In the genomic region with DNA sequence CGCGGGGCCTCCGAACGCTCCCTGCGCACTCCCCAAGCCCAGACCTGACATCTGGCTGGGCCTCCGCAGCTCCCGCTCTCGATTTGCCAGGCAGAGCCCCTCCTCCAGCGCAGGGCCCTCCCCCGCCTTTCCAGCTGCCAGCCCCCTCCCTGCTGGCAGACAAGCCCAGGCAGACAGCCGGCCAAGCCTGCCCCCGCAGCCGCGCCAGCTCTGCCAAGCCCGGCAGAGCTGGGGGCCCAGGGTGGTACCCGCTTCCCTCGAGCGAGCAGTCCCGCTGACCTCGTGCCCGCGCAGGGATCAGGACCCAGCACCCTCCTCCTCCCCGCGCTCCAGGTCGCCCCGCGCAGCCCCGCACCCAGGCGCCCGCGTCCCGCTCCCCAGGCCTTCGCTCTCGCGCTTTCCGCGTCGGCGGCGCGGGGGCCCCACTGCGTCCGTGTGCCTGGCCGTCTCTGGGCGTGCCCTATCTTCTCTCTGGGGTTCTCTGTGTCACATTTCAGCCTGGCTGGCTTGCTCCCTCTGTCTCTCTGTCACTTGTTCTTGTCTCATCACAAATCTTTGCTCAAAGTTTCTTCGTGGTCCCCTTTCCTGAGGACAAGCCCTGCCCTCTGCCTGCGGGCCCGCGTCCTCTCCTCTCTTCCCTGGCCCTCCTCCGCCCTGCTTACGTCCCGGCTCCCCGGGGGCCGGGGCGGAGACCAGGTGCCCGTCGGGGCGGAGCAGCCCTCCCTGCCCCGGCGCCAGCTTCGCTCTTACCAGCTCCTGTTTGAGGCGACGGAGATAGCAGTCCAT, we compare ENCODE assay signal across 8 cellular contexts. TPM values are rescaled to one million over a fixed set of nuclear protein-coding genes. Genes with fewer than 3 reads are reported as not detected.
DNase-seq lines count a peak whose midpoint lies in the region; ATAC-seq, FAIRE-seq and TF ChIP-seq lines count a peak whose summit lies in the region.

No MANE protein-coding gene starts in this region.

- FAIRE-seq in D721Med (lab: Jason Lieb, UNC) = no peak

- in situ Hi-C loops in G401 (cut with HindIII; ENCODE audit: low sequenced_read_pairs) = no loop called here

- peak overlapping the region; percentile 27 for H2AFZ ChIP-seq in trophoblast cell (ENCODE audit: insufficient read depth, low read length, poor library complexity)

- DNase-seq in G401 (ENCODE audit: low spot score) (peak; percentile 72), RPMI7951 (ENCODE audit: low read depth) (peak; percentile 75), adrenal gland (peak; percentile 49 to 75 (median 57)), left ventricle myocardium inferior (peak; percentile 82), trophoblast cell (peak; percentile 36 to 56), D721Med (ENCODE audit: insufficient read length, low spot score) (no peak)

- H3K79me1 ChIP-seq in trophoblast cell (ENCODE audit: low read length) = peaks cover 3% of the 10 kb centered on the region

- H3K4ac ChIP-seq in trophoblast cell (ENCODE audit: low read depth, low read length) = peak overlapping the region; percentile 22

- H3K9ac ChIP-seq in HUES48 (ENCODE audit: low read depth, low read length) = peak overlapping the region; percentile 55
- H3K9ac ChIP-seq in trophoblast cell (ENCODE audit: low read length) = peak overlapping the region; percentile 19

- intact Hi-C loops in adrenal gland (cut with DNase I) = no loop called here
- intact Hi-C loops in left ventricle myocardium inferior (cut with micrococcal nuclease) = no loop called here

- TF ChIP-seq POLR2A in adrenal gland (IDR thresholded peaks at IDR 0.05) = no peak

- H4K91ac ChIP-seq in trophoblast cell (ENCODE audit: low read depth, low read length) = peak overlapping the region; percentile 4

- no peak overlapping the region for H2BK12ac ChIP-seq in trophoblast cell (ENCODE audit: low read length)

- H3K23ac ChIP-seq in trophoblast cell (ENCODE audit: low read length) = no peak overlapping the region

- no peak overlapping the region for H4K12ac ChIP-seq in trophoblast cell (ENCODE audit: low read depth, low read length)

- H3K4me1 ChIP-seq in HUES48 (ENCODE audit: control insufficient read depth, insufficient read depth, low read length) (peaks cover 34% of the 10 kb centered on the region), adrenal gland (replicated peaks in 1 of 2) (peaks cover 18 to 30% of the 10 kb centered on the region in 2 donors), left ventricle myocardium inferior (peaks cover 82% of the 10 kb centered on the region), trophoblast cell (ENCODE audit: control insufficient read depth in 1 of 2, insufficient read depth in 2 of 2, low read length in 2 of 2) (peaks cover 17% of the 10 kb centered on the region in 2 experiments)

- peak overlapping the region; percentile 88 for H3K4me2 ChIP-seq in trophoblast cell (ENCODE audit: low read length)

- no peak overlapping the region for H2AK5ac ChIP-seq in trophoblast cell (ENCODE audit: low read length)

- WGBS in adrenal gland, 4 donors = 0 to 1% (median 1%) methylated on average over 30 to 63 of the region's 63 CpGs
- no CpG with 5 or more reads among the region's 63 CpGs for WGBS in trophoblast cell (ENCODE audit: extremely low coverage, insufficient coverage, insufficient read length)

- peak overlapping the region; percentile 37 for H3K18ac ChIP-seq in trophoblast cell (ENCODE audit: low read length)

- no peak overlapping the region for H2BK5ac ChIP-seq in trophoblast cell (ENCODE audit: low read depth, low read length, poor library complexity)

- ATAC-seq in GM21528 (IDR thresholded peaks at IDR 0.05; ENCODE audit: low FRiP score, unreplicated experiment) = peak; percentile 59

- H3K9me3 ChIP-seq in HUES48 (ENCODE audit: control insufficient read depth, insufficient read depth, low read length) (no peaks in the 10 kb centered on the region), adrenal gland (replicated peaks in 1 of 3) (no peaks in the 10 kb centered on the region), left ventricle myocardium inferior (replicated peaks) (no peaks in the 10 kb centered on the region), trophoblast cell (ENCODE audit: insufficient read depth, low read depth, low read length) (peaks cover 3% of the 10 kb centered on the region)

- peak overlapping the region; percentile 5 for H4K8ac ChIP-seq in trophoblast cell (ENCODE audit: low read depth, low read length)

- peak overlapping the region; percentile 61 for H3K14ac ChIP-seq in trophoblast cell (ENCODE audit: low read length)

- peaks cover 7% of the 10 kb centered on the region; the same call in 1 of the 2 replicates for H3K27me3 ChIP-seq in HUES48 (ENCODE audit: control insufficient read depth, insufficient read depth, low read length)
- H3K27me3 ChIP-seq in adrenal gland = no peaks in the 10 kb centered on the region
- H3K27me3 ChIP-seq in left ventricle myocardium inferior (ENCODE audit: low read depth) = no peaks in the 10 kb centered on the region
- peaks cover 30% of the 10 kb centered on the region for H3K27me3 ChIP-seq in trophoblast cell (ENCODE audit: insufficient read depth, low read length)

- peak overlapping the region; percentile 30 for H2BK120ac ChIP-seq in trophoblast cell (ENCODE audit: insufficient read depth, low read length, poor library complexity)

- 0 out of 2 replicates have a peak, but pooled peaks cover 7% of the 10 kb centered on the region for H3K36me3 ChIP-seq in HUES48 (ENCODE audit: control insufficient read depth, insufficient read depth, low read length)
- H3K36me3 ChIP-seq in adrenal gland (replicated peaks in 1 of 2) = no peaks in the 10 kb centered on the region
- H3K36me3 ChIP-seq in left ventricle myocardium inferior = no peaks in the 10 kb centered on the region
- no peaks in the 10 kb centered on the region for H3K36me3 ChIP-seq in trophoblast cell (ENCODE audit: control insufficient read depth in 1 of 2, insufficient read depth in 2 of 2, low read length in 2 of 2)

- H3K27ac ChIP-seq in HUES48 (ENCODE audit: low read depth, low read length) = peak overlapping the region; percentile 79
- peak overlapping the region in 4 of 5 donors; percentile 65 to 86 (median 80) for H3K27ac ChIP-seq in adrenal gland
- H3K27ac ChIP-seq in left ventricle myocardium inferior (replicated peaks) = peak overlapping the region; percentile 98
- H3K27ac ChIP-seq in trophoblast cell (ENCODE audit: low read depth, low read length) = no peak overlapping the region

- peak overlapping the region; percentile 90 for H3K4me3 ChIP-seq in HUES48 (ENCODE audit: low read depth, low read length)
- peak overlapping the region in 3 of 4 donors; percentile 50 to 69 (median 65) for H3K4me3 ChIP-seq in adrenal gland
- peak overlapping the region; percentile 83 for H3K4me3 ChIP-seq in left ventricle myocardium inferior
- peak overlapping the region; percentile 62 for H3K4me3 ChIP-seq in trophoblast cell (ENCODE audit: low read depth, low read length)

- TF ChIP-seq CTCF in adrenal gland (IDR thresholded peaks at IDR 0.05) (no peak), left ventricle myocardium inferior (IDR thresholded peaks at IDR 0.05; ENCODE audit: borderline replicate concordance) (no peak), D721Med (IDR thresholded peaks at IDR 0.05; ENCODE audit: insufficient read depth, missing control alignments) (no peak)

- H3K79me2 ChIP-seq in trophoblast cell (ENCODE audit: control insufficient read depth, insufficient read depth, low read length, poor library complexity) = no peaks in the 10 kb centered on the region

RNA-seq across cellular contexts. Expression of gene INKA2, which starts 0.6 kb away (rescaled TPM):
- 2.2 and 6.1 TPM in 2 replicates for total RNA-seq in G401 (2014; rRNA removed; shearing (Covaris generic))
- 1.3 and 1.4 TPM in 2 replicates for total RNA-seq in RPMI7951 (2014; rRNA removed; shearing (Covaris generic))
- total RNA-seq in adrenal gland = 1 to 10 TPM in 4 of 8 donors, under 1 TPM in 3, not detected in 1; 0.79 to 4.7 (median 1.4) TPM
- 1 to 10 TPM in 1 of 3 donors, under 1 TPM in 2; 0.61 to 1.7 (median 0.68) TPM for polyA plus RNA-seq in adrenal gland
- total RNA-seq in left ventricle myocardium inferior = 24.3 TPM
- polyA plus RNA-seq in trophoblast cell (2013) = 0.73 and 0.79 TPM in 2 replicates

RNA-seq across cellular contexts. Expression of gene DDX20, which starts 17.1 kb away (rescaled TPM):
- 21.8 and 37.9 TPM in 2 replicates for total RNA-seq in G401 (2014; rRNA removed; shearing (Covaris generic))
- 16.1 and 19.9 TPM in 2 replicates for total RNA-seq in RPMI7951 (2014; rRNA removed; shearing (Covaris generic))
- total RNA-seq in adrenal gland (10 to 100 TPM in 7 of 8 donors, 1 to 10 TPM in 1; 7.3 to 18.4 (median 11.9) TPM), left ventricle myocardium inferior (5.9 TPM)
- 10 to 100 TPM in 1 of 3 donors, 1 to 10 TPM in 2; 6.2 to 11.5 (median 6.6) TPM for polyA plus RNA-seq in adrenal gland
- polyA plus RNA-seq in trophoblast cell (2013) = 9.1 and 9.7 TPM in 2 replicates
